In genomic region chr17:44273607-44274006, GRCh38 we compare ENCODE assay signal across 21 cellular contexts. TPM values are rescaled to one million over a fixed set of nuclear protein-coding genes. Genes with fewer than 3 reads are reported as not detected.
DNase-seq lines count a peak whose midpoint lies in the region; ATAC-seq, FAIRE-seq and TF ChIP-seq lines count a peak whose summit lies in the region.
"Had no signal": no experiment of that assay in that cellular context is flagged by ENCODE, and none has a peak within 500 bp of the region (broad histone marks: within the 10 kb centered on the region; RNA-seq: fewer than 3 reads in every experiment).

No MANE protein-coding gene starts in this region.

- ATAC-seq in HepG2: no peak
- no peak for ATAC-seq in right lobe of liver
- no peak for ATAC-seq in stimulated activated memory B cell treated with anti-CD40 and anti-IgM and Interleukin-4, amounts not matched to agents 10 μg/mL and 1 μg/mL and 100 μg/mL, for 72 hours
- no peak for ATAC-seq in HG02642 (IDR thresholded peaks at IDR 0.05; ENCODE audit: poor library complexity, unreplicated experiment)
- ATAC-seq: GM12878, HCT116 had no signal

- H3K4me3 ChIP-seq in HepG2 (replicated peaks in 1 of 3; ENCODE audit: insufficient read depth in 1 of 3, low read depth in 2 of 3, low read length in 3 of 3) (no peak overlapping the region), right lobe of liver (no peak overlapping the region), NT2/D1 (ENCODE audit: insufficient read length, low read depth) (no peak overlapping the region), coronary artery (no peak overlapping the region)
- H3K4me3 ChIP-seq: GM12878 had no signal

- no peaks in the 10 kb centered on the region for H3K9me3 Mint-ChIP-seq in stimulated activated memory B cell treated with anti-CD40 and anti-IgM and Interleukin-4, amounts not matched to agents 10 μg/mL and 1 μg/mL and 100 μg/mL, for 72 hours
- H3K9me3 Mint-ChIP-seq: CD4-positive, alpha-beta T cell had no signal

- H3K36me3 Mint-ChIP-seq in stimulated activated memory B cell treated with anti-CD40 and anti-IgM and Interleukin-4, amounts not matched to agents 10 μg/mL and 1 μg/mL and 100 μg/mL, for 72 hours: no peaks in the 10 kb centered on the region

- POLR2A ChIA-PET in HepG2 (lab: Yijun Ruan, JAX): no interaction called here

- H3K27ac ChIP-seq in HepG2 (ENCODE audit: extremely low read length, insufficient read depth, low read length): no peak overlapping the region
- H3K27ac ChIP-seq in right lobe of liver: no peak overlapping the region
- H3K27ac ChIP-seq in coronary artery: no peak overlapping the region

- TF ChIP-seq POLR2A in HepG2 (IDR thresholded peaks at IDR 0.05; ENCODE audit: insufficient read depth in 1 of 2, low read depth in 2 of 2, low read length in 2 of 2) (no peak), right lobe of liver (IDR thresholded peaks at IDR 0.05) (no peak)

- no peaks in the 10 kb centered on the region for H4K20me1 ChIP-seq in HepG2 (ENCODE audit: insufficient read depth, low read length)

- FAIRE-seq in HepG2 (lab: Jason Lieb, UNC): peak; percentile 8
- FAIRE-seq: GM12878, GM18507 had no signal

- H2AFZ ChIP-seq in HepG2 (ENCODE audit: low read length): no peak overlapping the region

- no peak for DNase-seq in HepG2 (ENCODE audit: low spot score)
- no peak for DNase-seq in right lobe of liver
- DNase-seq in NT2/D1 (ENCODE audit: low read depth, low spot score): peak; percentile 5
- DNase-seq in iPS-NIHi11 (ENCODE audit: low spot score): peak; percentile 33
- DNase-seq in coronary artery (ENCODE audit: low spot score): no peak
- no peak for DNase-seq in dedifferentiated amniotic fluid mesenchymal stem cell (ENCODE audit: extremely low spot score)
- DNase-seq: 8988T; AML-193; C1 segment of cervical spinal cord; Calu3; CD4-positive, alpha-beta T cell; DMS 273 treated with DMSO at 0.1 percent for 48 hours; GOT3 had no signal

- peaks cover 5 to 61% of the 10 kb centered on the region in 2 experiments for H3K27me3 ChIP-seq in HepG2 (ENCODE audit: control insufficient read depth in 1 of 2, insufficient read depth in 2 of 2, low read length in 2 of 2)
- H3K27me3 ChIP-seq in right lobe of liver: no peaks in the 10 kb centered on the region
- H3K27me3 ChIP-seq in NT2/D1 (ENCODE audit: insufficient read depth, insufficient read length): peaks cover 4% of the 10 kb centered on the region

- no peak overlapping the region for H3K4me2 ChIP-seq in HepG2 (ENCODE audit: low read depth, low read length)

- H3K4me1 Mint-ChIP-seq in stimulated activated memory B cell treated with anti-CD40 and anti-IgM and Interleukin-4, amounts not matched to agents 10 μg/mL and 1 μg/mL and 100 μg/mL, for 72 hours: peaks cover 7% of the 10 kb centered on the region

- TF ChIP-seq CTCF in HepG2 (CRISPR knock-in tag; IDR thresholded peaks at IDR 0.05) (no peak), right lobe of liver (IDR thresholded peaks at IDR 0.05) (no peak), coronary artery (IDR thresholded peaks at IDR 0.05) (no peak)

- H3K9ac ChIP-seq in HepG2 (ENCODE audit: insufficient read depth, low read depth, low read length) (no peak overlapping the region), NT2/D1 (ENCODE audit: insufficient read length, low read depth) (no peak overlapping the region)

- H3K27me3 Mint-ChIP-seq in stimulated activated memory B cell treated with anti-CD40 and anti-IgM and Interleukin-4, amounts not matched to agents 10 μg/mL and 1 μg/mL and 100 μg/mL, for 72 hours: peaks cover 34% of the 10 kb centered on the region

- H3K79me2 ChIP-seq in HepG2 (ENCODE audit: insufficient read depth, low read length): no peaks in the 10 kb centered on the region

- intact Hi-C loops in HepG2 (cut with micrococcal nuclease; ENCODE audit: unreplicated experiment): loop anchor here (10.0 kb wide), 1 partner anchor 51 kb away; the partner anchor contains the start of gene SLC25A39
- intact Hi-C loops in right lobe of liver (cut with DNase I): no loop called here

- no peaks in the 10 kb centered on the region for H3K36me3 ChIP-seq in HepG2 (replicated peaks in 1 of 2; ENCODE audit: control insufficient read depth in 1 of 2, insufficient read depth in 2 of 2, low read length in 2 of 2)
- H3K36me3 ChIP-seq in right lobe of liver: no peaks in the 10 kb centered on the region
- no peaks in the 10 kb centered on the region for H3K36me3 ChIP-seq in NT2/D1 (ENCODE audit: insufficient read depth, insufficient read length, low read length)

- no peak overlapping the region for H3K4me3 Mint-ChIP-seq in stimulated activated memory B cell treated with anti-CD40 and anti-IgM and Interleukin-4, amounts not matched to agents 10 μg/mL and 1 μg/mL and 100 μg/mL, for 72 hours
- H3K4me3 Mint-ChIP-seq: CD4-positive, alpha-beta T cell had no signal

- BruUV-seq in HepG2 (replicated peaks; lab: Mats Ljungman, UMichigan): no TSS peak

- TF ChIP-seq EP300 in HepG2 (IDR thresholded peaks at IDR 0.05; ENCODE audit: low read depth in 2 of 2, low read length in 2 of 2) (no peak), HepG2 (CRISPR knock-in tag; IDR thresholded peaks at IDR 0.05; ENCODE audit: borderline replicate concordance) (no peak)

- H3K4me1 ChIP-seq in HepG2 (ENCODE audit: insufficient read depth, low read length) (0 out of 2 replicates have a peak, but pooled peaks cover 4% of the 10 kb centered on the region), right lobe of liver (no peaks in the 10 kb centered on the region), NT2/D1 (ENCODE audit: insufficient read depth, insufficient read length) (peaks cover 18% of the 10 kb centered on the region)

- CTCF ChIA-PET in HepG2 (lab: Yijun Ruan, JAX; ENCODE audit: low intra/inter-chr PET ratio, low total read pairs): no interaction called here

- TF ChIP-seq RAD21 in HepG2 (CRISPR knock-in tag; IDR thresholded peaks at IDR 0.05): no peak

- 34% methylated on average over 5 of the region's 5 CpGs for WGBS in HepG2 (ENCODE audit: low lambda C conversion rate)
- 91% methylated on average over 4 of the region's 5 CpGs for WGBS in right lobe of liver (ENCODE audit: insufficient coverage, low coverage, low lambda C conversion rate, missing lambda C conversion rate)

- H3K9me3 ChIP-seq in HepG2 (ENCODE audit: low read length) (no peaks in the 10 kb centered on the region), right lobe of liver (no peaks in the 10 kb centered on the region), NT2/D1 (ENCODE audit: insufficient read depth, low read length) (no peaks in the 10 kb centered on the region)

- no peak overlapping the region for H3K27ac Mint-ChIP-seq in stimulated activated memory B cell treated with anti-CD40 and anti-IgM and Interleukin-4, amounts not matched to agents 10 μg/mL and 1 μg/mL and 100 μg/mL, for 72 hours
- H3K27ac Mint-ChIP-seq: CD4-positive, alpha-beta T cell had no signal

- in situ Hi-C loops in HepG2 (cut with HindIII; ENCODE audit: extremely low pct_ligation_motif_present, low pct_unique_long_range_greater_than_20kb): no loop called here

RNA-seq across cellular contexts. Expression of gene SLC4A1, which starts 5.7 kb away (rescaled TPM):
- total RNA-seq in HepG2 (2016; rRNA removed; fragmentation: Illumina TruSeq; extraction: Trizol) (not detected in 2 replicates), right lobe of liver (10 to 100 TPM in 1 of 6 experiments, 1 to 10 TPM in 2, under 1 TPM in 3; 0.06 to 31.8 (median 1.2) TPM)
- total RNA-seq in HepG2 (2016; cell fraction: cytosol; rRNA removed; fragmentation: Illumina TruSeq; extraction: Trizol; ENCODE audit: low read depth): not detected in 2 replicates
- not detected in 2 replicates for total RNA-seq in HepG2 (2016; cell fraction: insoluble cytoplasmic fraction; rRNA removed; fragmentation: Illumina TruSeq; extraction: Trizol)
- total RNA-seq in HepG2 (2016; cell fraction: membrane; rRNA removed; fragmentation: Illumina TruSeq; extraction: Trizol): not detected in 2 replicates
- not detected in 2 replicates for total RNA-seq in HepG2 (2016; cell fraction: nucleus; rRNA removed; fragmentation: Illumina TruSeq; extraction: Trizol)
- polyA plus RNA-seq in HepG2 (2011; rRNA removed): 0.01 TPM in 1 of 2 replicates, not detected in the other
- polyA plus RNA-seq in HepG2 (2011; cell fraction: cytosol; rRNA removed): not detected in 2 replicates
- polyA plus RNA-seq in HepG2 (2011; cell fraction: nucleus; rRNA removed): 0.03 TPM in 1 of 2 replicates, not detected in the other
- not detected in 2 replicates for polyA plus RNA-seq in HepG2 (2012)
- not detected in 2 replicates for polyA plus RNA-seq in HepG2 (2016; cell fraction: cytosol; fragmentation: Illumina TruSeq; extraction: Trizol; ENCODE audit: low read depth)
- polyA plus RNA-seq in HepG2 (2016; cell fraction: insoluble cytoplasmic fraction; fragmentation: Illumina TruSeq; extraction: Trizol; ENCODE audit: low read depth): not detected in 2 replicates
- not detected in 2 replicates for polyA plus RNA-seq in HepG2 (2016; cell fraction: membrane; fragmentation: Illumina TruSeq; extraction: Trizol; ENCODE audit: low read depth)
- not detected in 2 replicates for polyA plus RNA-seq in HepG2 (2016; cell fraction: nucleus; fragmentation: Illumina TruSeq; extraction: Trizol; ENCODE audit: insufficient read depth, low read depth)
- not detected in 2 replicates for polyA minus RNA-seq in HepG2 (2011; rRNA and poly(A)+ RNA removed; ENCODE audit: low replicate concordance)
- polyA minus RNA-seq in HepG2 (2011; cell fraction: cytosol; rRNA and poly(A)+ RNA removed): not detected in 2 replicates
- polyA minus RNA-seq in HepG2 (2011; cell fraction: nucleus; rRNA and poly(A)+ RNA removed): not detected in 2 replicates
- total RNA-seq: Calu3; CD4-positive, alpha-beta T cell; Daoy; G401; GM12878; HT1080 had no signal

RNA-seq across cellular contexts. Expression of gene RUNDC3A, which starts 34.8 kb away (rescaled TPM):
- total RNA-seq in HepG2 (2016; rRNA removed; fragmentation: Illumina TruSeq; extraction: Trizol): not detected in 2 replicates
- total RNA-seq in HepG2 (2016; cell fraction: cytosol; rRNA removed; fragmentation: Illumina TruSeq; extraction: Trizol; ENCODE audit: low read depth): not detected in 2 replicates
- 0.04 TPM in 1 of 2 replicates, not detected in the other for total RNA-seq in HepG2 (2016; cell fraction: insoluble cytoplasmic fraction; rRNA removed; fragmentation: Illumina TruSeq; extraction: Trizol)
- total RNA-seq in HepG2 (2016; cell fraction: membrane; rRNA removed; fragmentation: Illumina TruSeq; extraction: Trizol): 0.31 TPM in 1 of 2 replicates, not detected in the other
- total RNA-seq in HepG2 (2016; cell fraction: nucleus; rRNA removed; fragmentation: Illumina TruSeq; extraction: Trizol): not detected in 2 replicates
- 0.25 and 0.33 TPM in 2 replicates for polyA plus RNA-seq in HepG2 (2011; rRNA removed)
- 0.32 and 0.42 TPM in 2 replicates for polyA plus RNA-seq in HepG2 (2011; cell fraction: cytosol; rRNA removed)
- 0.97 and 1.1 TPM in 2 replicates for polyA plus RNA-seq in HepG2 (2011; cell fraction: nucleus; rRNA removed)
- polyA plus RNA-seq in HepG2 (2012): 0.11 and 0.43 TPM in 2 replicates
- 0.18 TPM in 2 replicates for polyA plus RNA-seq in HepG2 (2016; cell fraction: cytosol; fragmentation: Illumina TruSeq; extraction: Trizol; ENCODE audit: low read depth)
- polyA plus RNA-seq in HepG2 (2016; cell fraction: insoluble cytoplasmic fraction; fragmentation: Illumina TruSeq; extraction: Trizol; ENCODE audit: low read depth): 0.21 and 0.33 TPM in 2 replicates
- 0.07 TPM in 1 of 2 replicates, not detected in the other for polyA plus RNA-seq in HepG2 (2016; cell fraction: membrane; fragmentation: Illumina TruSeq; extraction: Trizol; ENCODE audit: low read depth)
- 0.33 TPM in 1 of 2 replicates, not detected in the other for polyA plus RNA-seq in HepG2 (2016; cell fraction: nucleus; fragmentation: Illumina TruSeq; extraction: Trizol; ENCODE audit: insufficient read depth, low read depth)
- 0.48 TPM in 1 of 2 replicates, not detected in the other for polyA minus RNA-seq in HepG2 (2011; rRNA and poly(A)+ RNA removed; ENCODE audit: low replicate concordance)
- polyA minus RNA-seq in HepG2 (2011; cell fraction: cytosol; rRNA and poly(A)+ RNA removed): not detected in 2 replicates
- polyA minus RNA-seq in HepG2 (2011; cell fraction: nucleus; rRNA and poly(A)+ RNA removed): 0.50 TPM in 1 of 2 replicates, not detected in the other
- under 1 TPM in 2 of 6 experiments, not detected in 4; 0.12 to 0.75 TPM for total RNA-seq in right lobe of liver
- total RNA-seq: CD4-positive, alpha-beta T cell; GM12878 had no signal

RNA-seq across cellular contexts. Expression of gene SLC25A39, which starts 51.0 kb away (rescaled TPM):
- 119 and 151 TPM in 2 replicates for total RNA-seq in HepG2 (2016; rRNA removed; fragmentation: Illumina TruSeq; extraction: Trizol)
- 410 and 476 TPM in 2 replicates for total RNA-seq in HepG2 (2016; cell fraction: cytosol; rRNA removed; fragmentation: Illumina TruSeq; extraction: Trizol; ENCODE audit: low read depth)
- 99.0 and 156 TPM in 2 replicates for total RNA-seq in HepG2 (2016; cell fraction: insoluble cytoplasmic fraction; rRNA removed; fragmentation: Illumina TruSeq; extraction: Trizol)
- 478 and 550 TPM in 2 replicates for total RNA-seq in HepG2 (2016; cell fraction: membrane; rRNA removed; fragmentation: Illumina TruSeq; extraction: Trizol)
- 88.4 and 102 TPM in 2 replicates for total RNA-seq in HepG2 (2016; cell fraction: nucleus; rRNA removed; fragmentation: Illumina TruSeq; extraction: Trizol)
- polyA plus RNA-seq in HepG2 (2011; rRNA removed): 144 and 164 TPM in 2 replicates
- polyA plus RNA-seq in HepG2 (2011; cell fraction: cytosol; rRNA removed): 120 and 173 TPM in 2 replicates
- 432 and 489 TPM in 2 replicates for polyA plus RNA-seq in HepG2 (2011; cell fraction: nucleus; rRNA removed)
- 90.6 and 129 TPM in 2 replicates for polyA plus RNA-seq in HepG2 (2012)
- 809 and 889 TPM in 2 replicates for polyA plus RNA-seq in HepG2 (2016; cell fraction: cytosol; fragmentation: Illumina TruSeq; extraction: Trizol; ENCODE audit: low read depth)
- 161 and 204 TPM in 2 replicates for polyA plus RNA-seq in HepG2 (2016; cell fraction: insoluble cytoplasmic fraction; fragmentation: Illumina TruSeq; extraction: Trizol; ENCODE audit: low read depth)
- 764 and 806 TPM in 2 replicates for polyA plus RNA-seq in HepG2 (2016; cell fraction: membrane; fragmentation: Illumina TruSeq; extraction: Trizol; ENCODE audit: low read depth)
- 299 and 303 TPM in 2 replicates for polyA plus RNA-seq in HepG2 (2016; cell fraction: nucleus; fragmentation: Illumina TruSeq; extraction: Trizol; ENCODE audit: insufficient read depth, low read depth)
- 136 and 157 TPM in 2 replicates for polyA minus RNA-seq in HepG2 (2011; rRNA and poly(A)+ RNA removed; ENCODE audit: low replicate concordance)
- polyA minus RNA-seq in HepG2 (2011; cell fraction: cytosol; rRNA and poly(A)+ RNA removed): 35.4 and 57.5 TPM in 2 replicates
- 45.3 and 47.1 TPM in 2 replicates for polyA minus RNA-seq in HepG2 (2011; cell fraction: nucleus; rRNA and poly(A)+ RNA removed)
- 100 to 1,000 TPM in 2 of 6 experiments, 10 to 100 TPM in 4; 56.3 to 111 (median 64.6) TPM for total RNA-seq in right lobe of liver

RNA-seq across cellular contexts. Expression of gene UBTF, which starts 54.1 kb away (rescaled TPM):
- total RNA-seq in HepG2 (2016; rRNA removed; fragmentation: Illumina TruSeq; extraction: Trizol): 52.1 and 60.9 TPM in 2 replicates
- total RNA-seq in HepG2 (2016; cell fraction: cytosol; rRNA removed; fragmentation: Illumina TruSeq; extraction: Trizol; ENCODE audit: low read depth): 13.2 and 14.5 TPM in 2 replicates
- 46.2 and 61.5 TPM in 2 replicates for total RNA-seq in HepG2 (2016; cell fraction: insoluble cytoplasmic fraction; rRNA removed; fragmentation: Illumina TruSeq; extraction: Trizol)
- 33.7 and 33.9 TPM in 2 replicates for total RNA-seq in HepG2 (2016; cell fraction: membrane; rRNA removed; fragmentation: Illumina TruSeq; extraction: Trizol)
- total RNA-seq in HepG2 (2016; cell fraction: nucleus; rRNA removed; fragmentation: Illumina TruSeq; extraction: Trizol): 43.5 and 47.5 TPM in 2 replicates
- polyA plus RNA-seq in HepG2 (2011; rRNA removed): 15.2 and 16.1 TPM in 2 replicates
- 9.1 and 10.0 TPM in 2 replicates for polyA plus RNA-seq in HepG2 (2011; cell fraction: cytosol; rRNA removed)
- polyA plus RNA-seq in HepG2 (2011; cell fraction: nucleus; rRNA removed): 35.4 and 41.3 TPM in 2 replicates
- 27.8 and 33.4 TPM in 2 replicates for polyA plus RNA-seq in HepG2 (2012)
- 8.6 and 8.7 TPM in 2 replicates for polyA plus RNA-seq in HepG2 (2016; cell fraction: cytosol; fragmentation: Illumina TruSeq; extraction: Trizol; ENCODE audit: low read depth)
- polyA plus RNA-seq in HepG2 (2016; cell fraction: insoluble cytoplasmic fraction; fragmentation: Illumina TruSeq; extraction: Trizol; ENCODE audit: low read depth): 57.4 and 68.3 TPM in 2 replicates
- 21.7 and 23.2 TPM in 2 replicates for polyA plus RNA-seq in HepG2 (2016; cell fraction: membrane; fragmentation: Illumina TruSeq; extraction: Trizol; ENCODE audit: low read depth)
- polyA plus RNA-seq in HepG2 (2016; cell fraction: nucleus; fragmentation: Illumina TruSeq; extraction: Trizol; ENCODE audit: insufficient read depth, low read depth): 93.7 and 94.2 TPM in 2 replicates
- 11.5 and 30.7 TPM in 2 replicates for polyA minus RNA-seq in HepG2 (2011; rRNA and poly(A)+ RNA removed; ENCODE audit: low replicate concordance)
- 8.2 and 9.9 TPM in 2 replicates for polyA minus RNA-seq in HepG2 (2011; cell fraction: cytosol; rRNA and poly(A)+ RNA removed)
- polyA minus RNA-seq in HepG2 (2011; cell fraction: nucleus; rRNA and poly(A)+ RNA removed): 29.7 and 33.2 TPM in 2 replicates
- 10 to 100 TPM; 22.3 to 35.9 (median 32.0) TPM for total RNA-seq in right lobe of liver

Comparison
In these comparisons a context has a peak if more than half of its experiments do, and no peak if none do; other contexts are left out.
1. DNase-seq: peak in NT2/D1 (single experiment) and iPS-NIHi11 (single experiment); none in HepG2 (single experiment), right lobe of liver (0 of 3), coronary artery (single experiment) and dedifferentiated amniotic fluid mesenchymal stem cell (single experiment).